In genomic region chr19:16447015-16447384, GRCh38 we compare ENCODE assay signal across 8 cellular contexts. TPM values are rescaled to one million over a fixed set of nuclear protein-coding genes. Genes with fewer than 3 reads are reported as not detected.
A peak's percentile ranks its signal among the peaks of the same experiment; 100 is the strongest.
DNase-seq lines count a peak whose midpoint lies in the region; ATAC-seq and TF ChIP-seq lines count a peak whose summit lies in the region.

No MANE protein-coding gene starts in this region.

- H3K79me2 ChIP-seq in neural progenitor cell (ENCODE audit: low read depth), result peaks cover 94% of the 10 kb centered on the region

- TF ChIP-seq CTCF in AG10803 (conservative IDR thresholded peaks at IDR 0.05; ENCODE audit: low read length), result no peak
- TF ChIP-seq CTCF in colonic mucosa (IDR thresholded peaks at IDR 0.05), result no peak
- TF ChIP-seq CTCF in mesothelial cell of epicardium (IDR thresholded peaks at IDR 0.05; ENCODE audit: unreplicated experiment), result no peak
- no peak for TF ChIP-seq CTCF in neural progenitor cell (IDR thresholded peaks at IDR 0.05)

- peaks cover 10% of the 10 kb centered on the region for H3K36me3 Mint-ChIP-seq in mesothelial cell of epicardium
- peaks cover 7% of the 10 kb centered on the region for H3K36me3 Mint-ChIP-seq in neural progenitor cell

- no peaks in the 10 kb centered on the region for H3K36me3 ChIP-seq in colonic mucosa
- no peaks in the 10 kb centered on the region for H3K36me3 ChIP-seq in neural progenitor cell

- H3K4me1 ChIP-seq in colonic mucosa (peaks cover 15% of the 10 kb centered on the region), neural progenitor cell (peaks cover 19% of the 10 kb centered on the region)

- H3F3A ChIP-seq in neural progenitor cell (ENCODE audit: low read depth), result peaks cover 11% of the 10 kb centered on the region

- no peak overlapping the region for H3K9ac ChIP-seq in colonic mucosa (ENCODE audit: low read depth in 2 of 2, low read length in 2 of 2)
- no peak overlapping the region for H3K9ac ChIP-seq in neural progenitor cell

- peaks cover 42% of the 10 kb centered on the region for H3K4me1 Mint-ChIP-seq in mesothelial cell of epicardium
- H3K4me1 Mint-ChIP-seq in neural progenitor cell, result peaks cover 41% of the 10 kb centered on the region

- H3K9me3 ChIP-seq in colonic mucosa, result no peaks in the 10 kb centered on the region
- H3K9me3 ChIP-seq in neural progenitor cell (ENCODE audit: low read depth), result no peaks in the 10 kb centered on the region

- no peak overlapping the region for H2AFZ ChIP-seq in neural progenitor cell (replicated peaks)

- peak; percentile 86 for DNase-seq in AG10803 (ENCODE audit: low read depth)
- peak; percentile 63 for DNase-seq in SKM-1 (lab: John Stamatoyannopoulos, UW; ENCODE audit: unreplicated experiment)
- peak; percentile 56 for DNase-seq in colonic mucosa
- peak in 1 of 2 experiments; percentile 49 for DNase-seq in mesothelial cell of epicardium (ENCODE audit: low spot score in 2 of 2, unreplicated experiment in 2 of 2)
- DNase-seq in ureter (ENCODE audit: low spot score), result peak; percentile 76
- DNase-seq in NCI-H187 treated with DMSO at 0.1 percent for 48 hours (lab: John Stamatoyannopoulos, UW), result no peak
- no peak for DNase-seq in neural progenitor cell (ENCODE audit: low spot score)

- H3K4me3 Mint-ChIP-seq in mesothelial cell of epicardium, result no peak overlapping the region
- H3K4me3 Mint-ChIP-seq in neural progenitor cell, result no peak overlapping the region

- H3K27ac Mint-ChIP-seq in mesothelial cell of epicardium (peak overlapping the region; percentile 92), neural progenitor cell (no peak overlapping the region)

- no peaks in the 10 kb centered on the region for H3K9me3 Mint-ChIP-seq in mesothelial cell of epicardium
- H3K9me3 Mint-ChIP-seq in neural progenitor cell, result no peaks in the 10 kb centered on the region

- no peak overlapping the region for H3K4me2 ChIP-seq in neural progenitor cell

- H3K27me3 Mint-ChIP-seq in mesothelial cell of epicardium (ENCODE audit: low read depth), result no peaks in the 10 kb centered on the region
- peaks cover 3% of the 10 kb centered on the region for H3K27me3 Mint-ChIP-seq in neural progenitor cell (ENCODE audit: insufficient read depth, low read depth)

- H3K27ac ChIP-seq in colonic mucosa (no peak overlapping the region), neural progenitor cell (no peak overlapping the region)

- intact Hi-C loops in colonic mucosa (cut with DNase I), result no loop called here

- no peak overlapping the region for H3K4me3 ChIP-seq in AG10803 (ENCODE audit: low read length)
- no peak overlapping the region for H3K4me3 ChIP-seq in colonic mucosa
- H3K4me3 ChIP-seq in neural progenitor cell, result no peak overlapping the region

- no peaks in the 10 kb centered on the region for H3K27me3 ChIP-seq in colonic mucosa
- H3K27me3 ChIP-seq in neural progenitor cell, result no peaks in the 10 kb centered on the region

- peak; percentile 26 for ATAC-seq in GM21717 (IDR thresholded peaks at IDR 0.05; ENCODE audit: unreplicated experiment)

- H4K20me1 ChIP-seq in neural progenitor cell (ENCODE audit: low read depth), result peaks cover 82% of the 10 kb centered on the region

RNA-seq across cellular contexts. Expression of gene EPS15L1, which starts 24.8 kb away (rescaled TPM):
- total RNA-seq in colonic mucosa (10 to 100 TPM; 33.4 to 46.0 TPM), mesothelial cell of epicardium (53.8 to 60.3 TPM (median 54.7 TPM) in 3 replicates), ureter (51.9 TPM), neural progenitor cell (ENCODE audit: low replicate concordance) (15.8 and 24.4 TPM in 2 replicates)

RNA-seq across cellular contexts. Expression of gene CALR3, which starts 49.0 kb away (rescaled TPM):
- total RNA-seq in colonic mucosa (not detected), mesothelial cell of epicardium (not detected in 3 replicates), ureter (not detected), neural progenitor cell (ENCODE audit: low replicate concordance) (0.09 and 2.0 TPM in 2 replicates)

RNA-seq across cellular contexts. Expression of gene C19orf44, which starts 49.2 kb away (rescaled TPM):
- total RNA-seq in colonic mucosa, result 1 to 10 TPM; 2.4 to 3.2 TPM
- 6.0 to 7.3 TPM (median 6.4 TPM) in 3 replicates for total RNA-seq in mesothelial cell of epicardium
- 5.2 TPM for total RNA-seq in ureter
- 10.9 and 13.2 TPM in 2 replicates for total RNA-seq in neural progenitor cell (ENCODE audit: low replicate concordance)

Comparison
In these comparisons a context has a peak if more than half of its experiments do, and no peak if none do; other contexts are left out.
1. DNase-seq: peak in AG10803 (single experiment), SKM-1 (single experiment), colonic mucosa (single experiment) and ureter (single experiment); none in NCI-H187 treated with DMSO at 0.1 percent for 48 hours (single experiment) and neural progenitor cell (single experiment).